Comparison of ENCODE assay signal across 1 cellular context in genomic region chr1:11838349-11839272, GRCh38.
TF ChIP-seq lines count a peak whose summit lies in the region.

No MANE protein-coding gene starts in this region.

TF ChIP-seq in HepG2, 621 proteins besides CTCF, POLR2A, EP300 and RAD21 (continued from another document and continues in another):
- TF ChIP-seq, protein P1, sequence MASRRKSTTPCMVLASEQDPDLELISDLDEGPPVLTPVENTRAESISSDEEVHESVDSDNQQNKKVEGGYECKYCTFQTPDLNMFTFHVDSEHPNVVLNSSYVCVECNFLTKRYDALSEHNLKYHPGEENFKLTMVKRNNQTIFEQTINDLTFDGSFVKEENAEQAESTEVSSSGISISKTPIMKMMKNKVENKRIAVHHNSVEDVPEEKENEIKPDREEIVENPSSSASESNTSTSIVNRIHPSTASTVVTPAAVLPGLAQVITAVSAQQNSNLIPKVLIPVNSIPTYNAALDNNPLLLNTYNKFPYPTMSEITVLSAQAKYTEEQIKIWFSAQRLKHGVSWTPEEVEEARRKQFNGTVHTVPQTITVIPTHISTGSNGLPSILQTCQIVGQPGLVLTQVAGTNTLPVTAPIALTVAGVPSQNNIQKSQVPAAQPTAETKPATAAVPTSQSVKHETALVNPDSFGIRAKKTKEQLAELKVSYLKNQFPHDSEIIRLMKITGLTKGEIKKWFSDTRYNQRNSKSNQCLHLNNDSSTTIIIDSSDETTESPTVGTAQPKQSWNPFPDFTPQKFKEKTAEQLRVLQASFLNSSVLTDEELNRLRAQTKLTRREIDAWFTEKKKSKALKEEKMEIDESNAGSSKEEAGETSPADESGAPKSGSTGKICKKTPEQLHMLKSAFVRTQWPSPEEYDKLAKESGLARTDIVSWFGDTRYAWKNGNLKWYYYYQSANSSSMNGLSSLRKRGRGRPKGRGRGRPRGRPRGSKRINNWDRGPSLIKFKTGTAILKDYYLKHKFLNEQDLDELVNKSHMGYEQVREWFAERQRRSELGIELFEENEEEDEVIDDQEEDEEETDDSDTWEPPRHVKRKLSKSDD (CRISPR knock-in tag; IDR thresholded peaks at IDR 0.05; ENCODE audit: low read depth), result no peak
- TF ChIP-seq KDM3A (CRISPR knock-in tag; IDR thresholded peaks at IDR 0.05; ENCODE audit: low read depth) (peak; percentile 97), RCOR2 (CRISPR knock-in tag; IDR thresholded peaks at IDR 0.05) (no peak), KLF6 (CRISPR knock-in tag; IDR thresholded peaks at IDR 0.05) (no peak), PRDM15 (CRISPR knock-in tag; IDR thresholded peaks at IDR 0.05) (no peak), SMAD3 (CRISPR knock-in tag; IDR thresholded peaks at IDR 0.05) (no peak), ZNF263 (CRISPR knock-in tag; IDR thresholded peaks at IDR 0.05) (no peak), ZNF230 (CRISPR knock-in tag; IDR thresholded peaks at IDR 0.05) (no peak), SOX13 (IDR thresholded peaks at IDR 0.05) (no peak), SOX13 (CRISPR knock-in tag; conservative IDR thresholded peaks at IDR 0.05 in 1 of 2, IDR thresholded peaks at IDR 0.05 in 1 of 2) (no peak), UBTF (CRISPR knock-in tag; IDR thresholded peaks at IDR 0.05) (no peak), HNF4A (CRISPR knock-in tag; IDR thresholded peaks at IDR 0.05) (no peak), U2AF2 (IDR thresholded peaks at IDR 0.05; ENCODE audit: low read depth, low read length) (no peak), KDM5A (IDR thresholded peaks at IDR 0.05; ENCODE audit: borderline replicate concordance, low read length) (no peak), ZNF564 (CRISPR knock-in tag; IDR thresholded peaks at IDR 0.05) (no peak), TBX3 (IDR thresholded peaks at IDR 0.05; ENCODE audit: borderline replicate concordance) (no peak), MBNL3 (CRISPR knock-in tag; conservative IDR thresholded peaks at IDR 0.05) (no peak), ZNF460 (CRISPR knock-in tag; IDR thresholded peaks at IDR 0.05; ENCODE audit: borderline replicate concordance) (no peak), AHR (CRISPR knock-in tag; IDR thresholded peaks at IDR 0.05) (0 out of 2 replicates have a peak, but pooled peaks have one; percentile 38), HIC2 (CRISPR knock-in tag; IDR thresholded peaks at IDR 0.05; ENCODE audit: low read depth) (no peak), ZNF546 (CRISPR knock-in tag; conservative IDR thresholded peaks at IDR 0.05) (no peak), LCORL (IDR thresholded peaks at IDR 0.05) (no peak), LCORL (CRISPR knock-in tag; IDR thresholded peaks at IDR 0.05) (no peak), ZNF772 (CRISPR knock-in tag; IDR thresholded peaks at IDR 0.05) (no peak), RARG (CRISPR knock-in tag; IDR thresholded peaks at IDR 0.05; ENCODE audit: low read depth) (no peak), TMF1 (CRISPR knock-in tag; IDR thresholded peaks at IDR 0.05; ENCODE audit: low read depth) (no peak), ZKSCAN5 (CRISPR knock-in tag; IDR thresholded peaks at IDR 0.05) (no peak), ZNF224 (CRISPR knock-in tag; IDR thresholded peaks at IDR 0.05) (no peak), ZNF407 (CRISPR knock-in tag; IDR thresholded peaks at IDR 0.05; ENCODE audit: not compliant biosample characterization) (no peak), GRHL1 (CRISPR knock-in tag; conservative IDR thresholded peaks at IDR 0.05) (no peak), CSRNP1 (CRISPR knock-in tag; IDR thresholded peaks at IDR 0.05) (no peak), ZNF124 (CRISPR knock-in tag; IDR thresholded peaks at IDR 0.05) (0 out of 2 replicates have a peak, but pooled peaks have one; percentile 45)
- TF ChIP-seq, protein P2, sequence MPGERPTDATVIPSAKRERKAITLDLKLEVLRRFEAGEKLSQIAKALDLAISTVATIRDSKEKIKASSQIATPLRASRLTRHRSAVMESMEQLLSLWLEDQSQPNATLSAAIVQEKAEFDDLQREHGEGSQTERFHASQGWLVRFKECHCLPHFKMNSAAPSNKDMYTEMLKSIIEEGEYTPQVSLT (CRISPR knock-in tag; IDR thresholded peaks at IDR 0.05; ENCODE audit: borderline replicate concordance, low read depth), result no peak
